Comparison of ENCODE assay signal across 11 cellular contexts in genomic region chr6:126773122-126773805, GRCh38.
DNase-seq lines count a peak whose midpoint lies in the region; ATAC-seq and TF ChIP-seq lines count a peak whose summit lies in the region.
"Had no signal": no experiment of that assay in that cellular context is flagged by ENCODE, and none has a peak within 500 bp of the region (broad histone marks: within the 10 kb centered on the region; RNA-seq: fewer than 3 reads in every experiment).

No MANE protein-coding gene starts in this region.

- no peaks in the 10 kb centered on the region for H4K20me1 ChIP-seq in GM23248 (ENCODE audit: insufficient read depth)
- H4K20me1 ChIP-seq: BLaER1 treated with 17β-estradiol and CSF1 and Interleukin-3, amounts not matched to agents 10 nM and 100 nM had no signal

- in situ Hi-C loops in GM23248 (cut with MboI) (no loop called here), brain microvascular endothelial cell (cut with HindIII; ENCODE audit: low pct_ligation_motif_present, low sequenced_read_pairs) (no loop called here)

- peak overlapping the region; percentile 13; the same call in 1 of the 2 replicates for H3K9ac ChIP-seq in GM23248
- H3K9ac ChIP-seq: BLaER1 treated with 17β-estradiol and CSF1 and Interleukin-3, amounts not matched to agents 10 nM and 100 nM had no signal

- H3K27ac ChIP-seq in GM23248 (peak overlapping the region; percentile 36), brain microvascular endothelial cell (peak overlapping the region; percentile 72)
- H3K27ac ChIP-seq: BLaER1 treated with 17β-estradiol and CSF1 and Interleukin-3, amounts not matched to agents 10 nM and 100 nM; SJCRH30 had no signal

- 0 out of 2 replicates have a peak, but pooled peaks cover 10% of the 10 kb centered on the region for H3F3A ChIP-seq in GM23248 (ENCODE audit: insufficient read depth)

- no peaks in the 10 kb centered on the region for H3K79me2 ChIP-seq in GM23248 (ENCODE audit: insufficient read depth)

- H2AFZ ChIP-seq in GM23248, result peak overlapping the region; percentile 68

- peak overlapping the region; percentile 74 for H3K4me2 ChIP-seq in GM23248 (ENCODE audit: unreplicated experiment)
- H3K4me2 ChIP-seq: BLaER1 treated with 17β-estradiol and CSF1 and Interleukin-3, amounts not matched to agents 10 nM and 100 nM had no signal

- DNase-seq in GM23248 (peak; percentile 60), brain microvascular endothelial cell (peak; percentile 85), iPS-NIHi7 (ENCODE audit: extremely low spot score) (peak; percentile 14), retinal pigment epithelial cell (ENCODE audit: low read depth) (peak; percentile 70)
- DNase-seq: kidney, NCI-H187, SJCRH30 had no signal

- H3K4me1 ChIP-seq in GM23248 (ENCODE audit: insufficient read depth), result peaks cover 16% of the 10 kb centered on the region
- H3K4me1 ChIP-seq: BLaER1 treated with 17β-estradiol and CSF1 and Interleukin-3, amounts not matched to agents 10 nM and 100 nM; SJCRH30 had no signal

- H3K27me3 ChIP-seq in GM23248 (replicated peaks; ENCODE audit: insufficient read depth) (no peaks in the 10 kb centered on the region), brain microvascular endothelial cell (replicated peaks) (no peaks in the 10 kb centered on the region)
- H3K27me3 ChIP-seq: BLaER1 treated with 17β-estradiol and CSF1 and Interleukin-3, amounts not matched to agents 10 nM and 100 nM; SJCRH30 had no signal

- H3K4me3 ChIP-seq in GM23248 (peak overlapping the region; percentile 51), brain microvascular endothelial cell (ENCODE audit: low read depth, low read length) (no peak overlapping the region), retinal pigment epithelial cell (ENCODE audit: low read length) (peak overlapping the region; percentile 20)
- H3K4me3 ChIP-seq: BLaER1 treated with 17β-estradiol and CSF1 and Interleukin-3, amounts not matched to agents 10 nM and 100 nM; SJCRH30 had no signal

- H3K9me2 ChIP-seq in GM23248 (ENCODE audit: insufficient read depth), result no peaks in the 10 kb centered on the region; the same call in 1 of the 2 replicates

- TF ChIP-seq CTCF in brain microvascular endothelial cell (IDR thresholded peaks at IDR 0.05; ENCODE audit: low read depth, low read length, missing control alignments), result no peak
- TF ChIP-seq CTCF in retinal pigment epithelial cell (conservative IDR thresholded peaks at IDR 0.05; ENCODE audit: low read depth, low read length), result no peak

- H3K9me3 ChIP-seq in GM23248 (ENCODE audit: low read depth), result no peaks in the 10 kb centered on the region
- H3K9me3 ChIP-seq: BLaER1 treated with 17β-estradiol and CSF1 and Interleukin-3, amounts not matched to agents 10 nM and 100 nM; SJCRH30 had no signal

- H3K36me3 ChIP-seq in GM23248 (ENCODE audit: low read depth) (no peaks in the 10 kb centered on the region), brain microvascular endothelial cell (replicated peaks) (no peaks in the 10 kb centered on the region)
- H3K36me3 ChIP-seq: BLaER1 treated with 17β-estradiol and CSF1 and Interleukin-3, amounts not matched to agents 10 nM and 100 nM; SJCRH30 had no signal

- ATAC-seq in HG02610 (IDR thresholded peaks at IDR 0.05; ENCODE audit: unreplicated experiment), result no peak
- no peak for ATAC-seq in HG02763 (IDR thresholded peaks at IDR 0.05; ENCODE audit: unreplicated experiment)
- ATAC-seq in HG02885 (IDR thresholded peaks at IDR 0.05; ENCODE audit: poor library complexity, unreplicated experiment), result no peak

- 7 to 11% methylated on average over 9 of the region's 9 CpGs for WGBS in GM23248 (ENCODE audit: low coverage in 1 of 2, low lambda C conversion rate in 2 of 2, missing lambda C conversion rate in 2 of 2), 2 experiments

Comparison
In these comparisons a context has a peak if more than half of its experiments do, and no peak if none do; other contexts are left out.
1. DNase-seq: peak in every context shown above with its lines; median percentile 85 in brain microvascular endothelial cell; 70 in retinal pigment epithelial cell; 60 in GM23248; 14 in iPS-NIHi7.